In genomic region chr2:131521524-131521923, GRCh38 we compare ENCODE assay signal across 5 cellular contexts. TPM values are rescaled to one million over a fixed set of nuclear protein-coding genes. Genes with fewer than 3 reads are reported as not detected.
"Had no signal": no experiment of that assay in that cellular context is flagged by ENCODE, and none has a peak within 500 bp of the region (broad histone marks: within the 10 kb centered on the region; RNA-seq: fewer than 3 reads in every experiment).

No MANE protein-coding gene starts in this region.

RNA-seq across cellular contexts. Expression of gene TUBA3D, which starts 45.6 kb away (rescaled TPM):
- total RNA-seq: HT-29, IMR-90, M059J, SK-MEL-5 had no signal
- polyA plus RNA-seq: IMR-90, SK-N-SH had no signal
